Comparison of ENCODE assay signal across 8 cellular contexts in the genomic region with DNA sequence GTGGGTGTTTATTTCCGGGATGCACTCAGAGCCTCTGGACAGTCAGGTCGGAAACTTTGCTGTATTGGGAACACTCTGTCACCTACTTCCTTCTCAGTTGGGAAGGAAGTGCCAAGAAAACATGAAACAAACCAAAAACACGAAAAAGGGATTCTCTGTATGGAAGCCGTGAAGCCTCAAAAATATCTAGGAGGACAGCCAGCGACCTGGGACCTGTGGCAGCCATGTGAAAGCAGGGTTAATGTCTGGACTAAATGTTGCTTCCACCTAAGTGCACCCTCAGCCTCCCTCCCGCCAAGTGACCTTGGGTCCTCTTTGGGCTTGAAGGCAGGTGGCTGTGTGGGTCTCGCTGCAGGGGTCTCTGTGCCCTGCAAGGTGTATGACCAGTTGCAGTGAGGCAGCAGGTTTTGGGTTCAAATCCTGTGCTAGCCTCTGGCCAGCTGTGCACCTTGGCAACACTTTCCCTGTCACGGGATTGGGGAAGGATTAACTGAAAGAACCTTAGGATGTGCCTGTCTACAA. TPM values are rescaled to one million over a fixed set of nuclear protein-coding genes. Genes with fewer than 3 reads are reported as not detected.
DNase-seq lines count a peak whose midpoint lies in the region; TF ChIP-seq lines count a peak whose summit lies in the region.

No MANE protein-coding gene starts in this region.

- H3K9me3 ChIP-seq in sigmoid colon, result no peaks in the 10 kb centered on the region

- H3K4me1 ChIP-seq in sigmoid colon, result peaks cover 0 to 25% (median 17%) of the 10 kb centered on the region in 4 donors

- TF ChIP-seq POLR2A in sigmoid colon (IDR thresholded peaks at IDR 0.05), result no peak

- peak overlapping the region; percentile 90 for H3K4me3 Mint-ChIP-seq in T-helper 2 cell treated with Interferon-gamma antibody and Interleukin-4, amounts not matched to agents 5 μg/mL and 100 μg/mL, for 36 hours

- TF ChIP-seq CTCF in foreskin fibroblast (IDR thresholded peaks at IDR 0.05; ENCODE audit: low read depth, low read length), result no peak
- peak in 1 of 4 experiments; percentile 7 for TF ChIP-seq CTCF in sigmoid colon (IDR thresholded peaks at IDR 0.05)

- H3K27me3 Mint-ChIP-seq in T-helper 2 cell treated with Interferon-gamma antibody and Interleukin-4, amounts not matched to agents 5 μg/mL and 100 μg/mL, for 36 hours (ENCODE audit: low read depth), result no peaks in the 10 kb centered on the region

- DNase-seq in H7, result no peak
- DNase-seq in T-helper 2 cell treated with Interferon-gamma antibody and Interleukin-4, amounts not matched to agents 5 μg/mL and 100 μg/mL, for 36 hours (ENCODE audit: low spot score), result no peak
- DNase-seq in foreskin fibroblast, result peak in 1 of 2 donors; percentile 16
- no peak for DNase-seq in sigmoid colon
- DNase-seq in NCI-H146 treated with DMSO at 0.1 percent for 48 hours (lab: John Stamatoyannopoulos, UW; ENCODE audit: unreplicated experiment), result no peak
- no peak for DNase-seq in activated CD8-positive, alpha-beta memory T cell treated with anti-CD3 and anti-CD28 coated beads, Interleukin-2, amount 50 U/mL, for 48 hours
- no peak for DNase-seq in HCEC 1CT
- no peak for DNase-seq in GOT3 (lab: John Stamatoyannopoulos, UW)

- intact Hi-C loops in sigmoid colon (cut with DNase I), result loop anchor here (10.0 kb wide), 2 partner anchors 163 to 237 kb away; a partner anchor contains a TSS

- no peaks in the 10 kb centered on the region for H3K9me3 Mint-ChIP-seq in T-helper 2 cell treated with Interferon-gamma antibody and Interleukin-4, amounts not matched to agents 5 μg/mL and 100 μg/mL, for 36 hours

- TF ChIP-seq EP300 in sigmoid colon (IDR thresholded peaks at IDR 0.05), result no peak

- peaks cover 18% of the 10 kb centered on the region for H3K4me1 Mint-ChIP-seq in T-helper 2 cell treated with Interferon-gamma antibody and Interleukin-4, amounts not matched to agents 5 μg/mL and 100 μg/mL, for 36 hours (ENCODE audit: low read depth)

- H3K36me3 ChIP-seq in H7 (replicated peaks; ENCODE audit: control insufficient read depth, insufficient read depth, low read length), result no peaks in the 10 kb centered on the region
- H3K36me3 ChIP-seq in sigmoid colon, result no peaks in the 10 kb centered on the region

- 9 to 25% methylated on average over 8 of the region's 8 CpGs for WGBS in sigmoid colon, 2 donors

- H3K27ac Mint-ChIP-seq in T-helper 2 cell treated with Interferon-gamma antibody and Interleukin-4, amounts not matched to agents 5 μg/mL and 100 μg/mL, for 36 hours, result peak overlapping the region; percentile 79

- H3K27me3 ChIP-seq in H7 (ENCODE audit: control insufficient read depth, insufficient read depth, low read length) (no peaks in the 10 kb centered on the region), sigmoid colon (no peaks in the 10 kb centered on the region)

- H3K27ac ChIP-seq in sigmoid colon, result peak overlapping the region; percentile 90 to 98 (median 94)

- peaks cover 15% of the 10 kb centered on the region for H3K36me3 Mint-ChIP-seq in T-helper 2 cell treated with Interferon-gamma antibody and Interleukin-4, amounts not matched to agents 5 μg/mL and 100 μg/mL, for 36 hours (ENCODE audit: low read depth)

- peak overlapping the region; percentile 89 for H3K4me3 ChIP-seq in H7 (ENCODE audit: insufficient read depth, low read depth, low read length)
- H3K4me3 ChIP-seq in foreskin fibroblast (ENCODE audit: low read depth in 1 of 2, low read length in 2 of 2), result peak overlapping the region; percentile 71 to 98
- H3K4me3 ChIP-seq in sigmoid colon, result peak overlapping the region; percentile 88 to 98 (median 94)

RNA-seq across cellular contexts. Expression of a gene that starts 0.8 kb away (rescaled TPM):
- 10.6 and 11.9 TPM in 2 replicates for total RNA-seq in H7 (2014; rRNA removed; shearing (Covaris generic))
- total RNA-seq in sigmoid colon, result 10 to 100 TPM; 15.7 to 29.4 (median 19.7) TPM
- 10 to 100 TPM in 2 of 3 donors, 1 to 10 TPM in 1; 9.6 to 55.2 (median 18.0) TPM for polyA plus RNA-seq in sigmoid colon

RNA-seq across cellular contexts. Expression of a gene that starts 27.1 kb away (rescaled TPM):
- total RNA-seq in H7 (2014; rRNA removed; shearing (Covaris generic)), result 3.1 and 4.4 TPM in 2 replicates
- total RNA-seq in sigmoid colon, result 10 to 100 TPM in 1 of 4 donors, 1 to 10 TPM in 3; 5.4 to 11.8 (median 7.3) TPM
- polyA plus RNA-seq in sigmoid colon, result 10 to 100 TPM; 10.8 to 14.5 (median 14.1) TPM

RNA-seq across cellular contexts. Expression of a gene that starts 41.7 kb away (rescaled TPM):
- total RNA-seq in H7 (2014; rRNA removed; shearing (Covaris generic)), result 46.8 and 61.5 TPM in 2 replicates
- total RNA-seq in sigmoid colon, result 10 to 100 TPM; 35.1 to 43.2 (median 39.0) TPM
- polyA plus RNA-seq in sigmoid colon, result 10 to 100 TPM; 16.2 to 26.1 (median 20.3) TPM

RNA-seq across cellular contexts. Expression of a gene that starts 51.4 kb away (rescaled TPM):
- 30.7 and 32.6 TPM in 2 replicates for total RNA-seq in H7 (2014; rRNA removed; shearing (Covaris generic))
- 10 to 100 TPM; 18.9 to 59.8 (median 26.9) TPM for total RNA-seq in sigmoid colon
- 10 to 100 TPM; 12.5 to 65.8 (median 13.8) TPM for polyA plus RNA-seq in sigmoid colon
